ENCODE assay signal across 8 cellular contexts in genomic region chr7:43650457-43651052, GRCh38.
DNase-seq lines count a peak whose midpoint lies in the region; ATAC-seq and TF ChIP-seq lines count a peak whose summit lies in the region.

No MANE protein-coding gene starts in this region.

- H3K27ac ChIP-seq in CD8-positive, alpha-beta memory T cell (ENCODE audit: low read depth, low read length) = peak overlapping the region; percentile 73

- no peaks in the 10 kb centered on the region for H3K36me3 ChIP-seq in CD8-positive, alpha-beta memory T cell (ENCODE audit: insufficient read depth, low read length)

- peak overlapping the region; percentile 73 to 100 (median 96) for H3K27ac Mint-ChIP-seq in CD8-positive, alpha-beta memory T cell
- H3K27ac Mint-ChIP-seq in natural killer cell = peak overlapping the region; percentile 90 to 99

- POLR2A ChIA-PET in CD8-positive, alpha-beta memory T cell (lab: Charles Lee) = interaction anchor here (0.6 to 4.5 kb wide), 14 partner anchors 11 to 68 kb away, joined by 3 to 48 read pairs (median 8); partner anchors contain the start of gene STK17A

- peak overlapping the region; percentile 71 to 95 (median 78) for H3K4me3 Mint-ChIP-seq in CD8-positive, alpha-beta memory T cell
- H3K4me3 Mint-ChIP-seq in natural killer cell = peak overlapping the region; percentile 80

- CTCF ChIA-PET in CD8-positive, alpha-beta memory T cell (lab: Charles Lee) = interaction anchor here (1.0 to 5.5 kb wide), 14 partner anchors 11 to 187 kb away, joined by 3 to 69 read pairs (median 6); partner anchors contain the start of gene STK17A

- peak overlapping the region; percentile 64 for H3K4me3 ChIP-seq in CD8-positive, alpha-beta memory T cell (ENCODE audit: low read length)

- no peaks in the 10 kb centered on the region for H3K9me3 ChIP-seq in CD8-positive, alpha-beta memory T cell (ENCODE audit: low read length)

- H3K4me1 ChIP-seq in CD8-positive, alpha-beta memory T cell (ENCODE audit: insufficient read depth, low read length) = peaks cover 88% of the 10 kb centered on the region

- peaks cover 85 to 97% (median 96%) of the 10 kb centered on the region in 3 donors for H3K4me1 Mint-ChIP-seq in CD8-positive, alpha-beta memory T cell
- H3K4me1 Mint-ChIP-seq in natural killer cell = peaks cover 80 to 87% of the 10 kb centered on the region in 2 donors

- no peaks in the 10 kb centered on the region for H3K27me3 ChIP-seq in CD8-positive, alpha-beta memory T cell (ENCODE audit: insufficient read depth, low read length, poor library complexity, severe bottlenecking)

- ATAC-seq in natural killer cell = no peak
- no peak for ATAC-seq in HG02885 (IDR thresholded peaks at IDR 0.05; ENCODE audit: poor library complexity, unreplicated experiment)
- no peak for ATAC-seq in GM19395 (IDR thresholded peaks at IDR 0.05; ENCODE audit: unreplicated experiment)
- ATAC-seq in GM18861 (IDR thresholded peaks at IDR 0.05; ENCODE audit: unreplicated experiment) = no peak

- no peaks in the 10 kb centered on the region for H3K27me3 Mint-ChIP-seq in CD8-positive, alpha-beta memory T cell
- H3K27me3 Mint-ChIP-seq in natural killer cell (ENCODE audit: low read depth in 2 of 2) = no peaks in the 10 kb centered on the region

- peaks cover 11 to 20% (median 18%) of the 10 kb centered on the region in 3 donors for H3K36me3 Mint-ChIP-seq in CD8-positive, alpha-beta memory T cell
- peaks cover 7% of the 10 kb centered on the region for H3K36me3 Mint-ChIP-seq in natural killer cell

- intact Hi-C loops in natural killer cell (cut with micrococcal nuclease) = no loop called here

- DNase-seq in CD8-positive, alpha-beta memory T cell = peak in 3 of 5 donors; percentile 26 to 57 (median 53)
- DNase-seq in M059J (ENCODE audit: low read depth) (peak; percentile 93), natural killer cell (no peak), 8988T (no peak)
- DNase-seq in central memory CD4-positive, alpha-beta T cell = peak; percentile 15

- no peak for TF ChIP-seq CTCF in natural killer cell (IDR thresholded peaks at IDR 0.05)

- H3K9me3 Mint-ChIP-seq in CD8-positive, alpha-beta memory T cell = no peaks in the 10 kb centered on the region
- H3K9me3 Mint-ChIP-seq in natural killer cell = no peaks in the 10 kb centered on the region

Comparison
In these comparisons a context has a peak if more than half of its experiments do, and no peak if none do; other contexts are left out.
1. DNase-seq: peak in CD8-positive, alpha-beta memory T cell (3 of 5), M059J (single experiment) and central memory CD4-positive, alpha-beta T cell (single experiment); none in natural killer cell (single experiment) and 8988T (single experiment).